ENCODE assay signal across 7 cellular contexts in genomic region chr3:8607285-8608040, GRCh38. TPM values are rescaled to one million over a fixed set of nuclear protein-coding genes. Genes with fewer than 3 reads are reported as not detected.
DNase-seq lines count a peak whose midpoint lies in the region; ATAC-seq and TF ChIP-seq lines count a peak whose summit lies in the region.

No MANE protein-coding gene starts in this region.

- H3K27me3 ChIP-seq in lower lobe of right lung (ENCODE audit: low read depth) = no peaks in the 10 kb centered on the region

- H3K27me3 Mint-ChIP-seq in activated T-cell treated with anti-CD3 and anti-CD28 coated beads, Interleukin-2, amount 50 U/mL, for 4 hours (ENCODE audit: low read depth) = peaks cover 12% of the 10 kb centered on the region

- DNase-seq in NAMALWA (ENCODE audit: low spot score) = peak; percentile 13
- DNase-seq in ecto neural progenitor cell (ENCODE audit: low spot score) = peak; percentile 76
- no peak for DNase-seq in lower lobe of right lung
- DNase-seq in amniotic stem cell (lab: John Stamatoyannopoulos, UW) = no peak
- no peak for DNase-seq in activated T-cell treated with anti-CD3 and anti-CD28 coated beads, Interleukin-2, amount 50 U/mL, for 4 hours
- no peak for DNase-seq in LoVo (ENCODE audit: low spot score)

- peak; percentile 69 for TF ChIP-seq CTCF in lower lobe of right lung (IDR thresholded peaks at IDR 0.05)

- no peak overlapping the region for H3K27ac ChIP-seq in lower lobe of right lung

- H3K4me1 ChIP-seq in lower lobe of right lung = peaks cover 16% of the 10 kb centered on the region

- H3K4me1 Mint-ChIP-seq in activated T-cell treated with anti-CD3 and anti-CD28 coated beads, Interleukin-2, amount 50 U/mL, for 4 hours (ENCODE audit: low read depth) = no peaks in the 10 kb centered on the region

- intact Hi-C loops in lower lobe of right lung (cut with DNase I) = no loop called here

- no peaks in the 10 kb centered on the region for H3K9me3 Mint-ChIP-seq in activated T-cell treated with anti-CD3 and anti-CD28 coated beads, Interleukin-2, amount 50 U/mL, for 4 hours

- no peaks in the 10 kb centered on the region for H3K9me3 ChIP-seq in lower lobe of right lung

- ATAC-seq in GM18511 (IDR thresholded peaks at IDR 0.05; ENCODE audit: unreplicated experiment) = peak; percentile 59
- peak; percentile 86 to 88 for ATAC-seq in lower lobe of right lung
- ATAC-seq in activated T-cell treated with anti-CD3 and anti-CD28 coated beads, Interleukin-2, amount 50 U/mL, for 4 hours = no peak

- no peaks in the 10 kb centered on the region for H3K36me3 ChIP-seq in lower lobe of right lung

- H3K4me3 Mint-ChIP-seq in activated T-cell treated with anti-CD3 and anti-CD28 coated beads, Interleukin-2, amount 50 U/mL, for 4 hours = no peak overlapping the region

- no peaks in the 10 kb centered on the region for H3K36me3 Mint-ChIP-seq in activated T-cell treated with anti-CD3 and anti-CD28 coated beads, Interleukin-2, amount 50 U/mL, for 4 hours (ENCODE audit: insufficient read depth)

- no peak overlapping the region for H3K4me3 ChIP-seq in lower lobe of right lung

RNA-seq across cellular contexts. Expression of gene SSUH2, which starts 37.1 kb away (rescaled TPM):
- not detected for total RNA-seq in lower lobe of right lung
- not detected for total RNA-seq in activated T-cell treated with anti-CD3 and anti-CD28 coated beads, Interleukin-2, amount 50 U/mL, for 4 hours

Comparison
In these comparisons a context has a peak if more than half of its experiments do, and no peak if none do; other contexts are left out.
1. ATAC-seq: peak in GM18511 (single experiment) and lower lobe of right lung (2 of 2); none in activated T-cell treated with anti-CD3 and anti-CD28 coated beads, Interleukin-2, amount 50 U/mL, for 4 hours (0 of 2).
2. DNase-seq: peak in NAMALWA (single experiment) and ecto neural progenitor cell (single experiment); none in lower lobe of right lung (single experiment), amniotic stem cell (single experiment), activated T-cell treated with anti-CD3 and anti-CD28 coated beads, Interleukin-2, amount 50 U/mL, for 4 hours (single experiment) and LoVo (single experiment).